Comparison of ENCODE assay signal across 8 cellular contexts in the genomic region with DNA sequence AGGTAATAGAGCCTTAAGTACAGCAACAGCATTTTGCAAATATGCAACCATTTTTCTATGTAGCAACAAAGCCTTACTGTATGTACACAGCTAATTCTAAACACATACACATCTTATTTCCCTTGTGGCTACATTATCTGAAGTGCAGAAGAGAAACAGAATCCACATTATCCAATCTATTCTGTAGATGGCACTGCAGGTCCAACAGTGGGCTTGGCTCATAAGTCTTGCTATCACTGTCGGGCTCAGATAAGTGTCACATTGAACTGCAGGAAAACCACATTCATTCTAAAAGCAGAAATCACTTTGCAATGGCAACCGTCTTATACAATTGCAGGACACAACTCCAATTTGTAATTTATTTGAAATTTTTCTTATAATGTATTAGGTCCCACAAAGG.
DNase-seq lines count a peak whose midpoint lies in the region; ATAC-seq and TF ChIP-seq lines count a peak whose summit lies in the region.

No MANE protein-coding gene starts in this region.

- no peak overlapping the region for H3K27ac Mint-ChIP-seq in CD4-positive, alpha-beta memory T cell

- CTCF ChIA-PET in CD4-positive, alpha-beta memory T cell (lab: Charles Lee; ENCODE audit: partially characterized antibody) = no interaction called here

- TF ChIP-seq EP300 in gastroesophageal sphincter (IDR thresholded peaks at IDR 0.05) = no peak

- H3K9me3 Mint-ChIP-seq in CD4-positive, alpha-beta memory T cell = peaks cover 0 to 4% (median 0%) of the 10 kb centered on the region in 8 donors

- H3K4me1 ChIP-seq in CD4-positive, alpha-beta memory T cell (ENCODE audit: insufficient read depth, low read length) = peaks cover 18% of the 10 kb centered on the region
- no peaks in the 10 kb centered on the region for H3K4me1 ChIP-seq in foreskin keratinocyte
- H3K4me1 ChIP-seq in gastroesophageal sphincter = peaks cover 0 to 2% (median 0%) of the 10 kb centered on the region in 3 donors
- H3K4me1 ChIP-seq in gastrocnemius medialis = no peaks in the 10 kb centered on the region

- no peak for TF ChIP-seq POLR2A in gastroesophageal sphincter (IDR thresholded peaks at IDR 0.05)
- no peak for TF ChIP-seq POLR2A in gastrocnemius medialis (IDR thresholded peaks at IDR 0.05)
- no peak for TF ChIP-seq POLR2A in GM18505 (IDR thresholded peaks at IDR 0.05; ENCODE audit: borderline replicate concordance, extremely low read depth, insufficient read depth, insufficient read length)

- peaks cover 9 to 20% (median 19%) of the 10 kb centered on the region in 4 donors for H3K4me1 Mint-ChIP-seq in CD4-positive, alpha-beta memory T cell

- H3K27me3 ChIP-seq in CD4-positive, alpha-beta memory T cell (ENCODE audit: insufficient read depth, low read length) = no peaks in the 10 kb centered on the region
- H3K27me3 ChIP-seq in foreskin keratinocyte (no peaks in the 10 kb centered on the region), gastroesophageal sphincter (no peaks in the 10 kb centered on the region), gastrocnemius medialis (no peaks in the 10 kb centered on the region)

- H3K4me3 Mint-ChIP-seq in CD4-positive, alpha-beta memory T cell = no peak overlapping the region

- H3K36me3 ChIP-seq in CD4-positive, alpha-beta memory T cell (ENCODE audit: insufficient read depth, low read length) = no peaks in the 10 kb centered on the region
- no peaks in the 10 kb centered on the region for H3K36me3 ChIP-seq in gastroesophageal sphincter
- no peaks in the 10 kb centered on the region for H3K36me3 ChIP-seq in gastrocnemius medialis

- intact Hi-C loops in CD4-positive, alpha-beta memory T cell (cut with micrococcal nuclease) = no loop called here
- intact Hi-C loops in gastrocnemius medialis (cut with DNase I; ENCODE audit: low total_unique reads) = no loop called here

- no peak overlapping the region for H3K4me3 ChIP-seq in CD4-positive, alpha-beta memory T cell (ENCODE audit: low read length in 2 of 2)
- H3K4me3 ChIP-seq in gastroesophageal sphincter = no peak overlapping the region
- H3K4me3 ChIP-seq in gastrocnemius medialis = no peak overlapping the region

- POLR2A ChIA-PET in CD4-positive, alpha-beta memory T cell (lab: Charles Lee; ENCODE audit: partially characterized antibody) = no interaction called here

- peaks cover 1 to 10% of the 10 kb centered on the region in 2 donors for H3K36me3 Mint-ChIP-seq in CD4-positive, alpha-beta memory T cell

- no peaks in the 10 kb centered on the region for H3K27me3 Mint-ChIP-seq in CD4-positive, alpha-beta memory T cell

- WGBS in gastroesophageal sphincter (ENCODE audit: low coverage in 1 of 2), 2 donors = 15 to 24% methylated on average over 2 of the region's 2 CpGs

- H3K9me3 ChIP-seq in CD4-positive, alpha-beta memory T cell (ENCODE audit: control insufficient read depth in 1 of 2, low read length in 2 of 2) = no peaks in the 10 kb centered on the region
- H3K9me3 ChIP-seq in gastroesophageal sphincter = no peaks in the 10 kb centered on the region
- H3K9me3 ChIP-seq in gastrocnemius medialis = no peaks in the 10 kb centered on the region

- ATAC-seq in foreskin keratinocyte (peak; percentile 31), gastroesophageal sphincter (no peak), gastrocnemius medialis (no peak), GM18505 (IDR thresholded peaks at IDR 0.05; ENCODE audit: unreplicated experiment) (no peak), HG02852 (IDR thresholded peaks at IDR 0.05; ENCODE audit: unreplicated experiment) (no peak)

- peak; percentile 51 for TF ChIP-seq CTCF in foreskin keratinocyte (conservative IDR thresholded peaks at IDR 0.05)
- TF ChIP-seq CTCF in gastroesophageal sphincter (IDR thresholded peaks at IDR 0.05) = peak in 1 of 4 experiments; percentile 17
- no peak for TF ChIP-seq CTCF in gastrocnemius medialis (IDR thresholded peaks at IDR 0.05 in 4 of 5, conservative IDR thresholded peaks at IDR 0.05 in 1 of 5)

- DNase-seq in CD4-positive, alpha-beta memory T cell = peak in 4 of 5 donors; percentile 6 to 19 (median 12)
- DNase-seq in HCEC 1CT (peak; percentile 6), NOMO-1 treated with dmso at 0.1 percent for 144 hours (lab: John Stamatoyannopoulos, UW; ENCODE audit: unreplicated experiment) (peak; percentile 13), foreskin keratinocyte (peak in 1 of 2 donors; percentile 20), gastrocnemius medialis (no peak)

- in situ Hi-C loops in gastrocnemius medialis (cut with MboI; ENCODE audit: low sequenced_read_pairs in 4 of 4) = no loop called here

- no peak overlapping the region for H3K27ac ChIP-seq in CD4-positive, alpha-beta memory T cell (ENCODE audit: low read depth, low read length)
- H3K27ac ChIP-seq in foreskin keratinocyte = no peak overlapping the region
- no peak overlapping the region for H3K27ac ChIP-seq in gastroesophageal sphincter
- no peak overlapping the region for H3K27ac ChIP-seq in gastrocnemius medialis

Comparison
In these comparisons a context has a peak if more than half of its experiments do, and no peak if none do; other contexts are left out.
1. DNase-seq: peak in CD4-positive, alpha-beta memory T cell (4 of 5), HCEC 1CT (single experiment) and NOMO-1 treated with dmso at 0.1 percent for 144 hours (single experiment); none in gastrocnemius medialis (0 of 2).